33 cellular contexts compared by ENCODE assay signal in the genomic region with DNA sequence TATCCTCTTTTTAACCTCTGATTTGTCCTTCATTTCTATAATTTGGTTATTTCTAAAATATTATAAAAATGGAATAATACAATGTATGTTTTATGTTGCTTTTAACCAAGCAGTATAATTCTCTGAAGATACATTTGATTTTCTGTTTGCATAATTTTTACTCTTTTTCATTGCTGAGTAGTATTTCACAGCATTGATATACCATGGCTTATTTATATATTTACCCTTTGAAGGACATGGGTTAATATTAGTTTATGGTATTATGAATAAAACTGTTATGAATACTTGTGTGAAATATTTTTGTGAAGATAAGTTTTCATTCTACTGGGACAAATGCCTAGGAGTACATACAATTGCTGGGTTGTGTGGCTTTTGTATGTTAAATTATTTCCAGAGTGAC.
"Had no signal": no experiment of that assay in that cellular context is flagged by ENCODE, and none has a peak within 500 bp of the region (broad histone marks: within the 10 kb centered on the region; RNA-seq: fewer than 3 reads in every experiment).

No MANE protein-coding gene starts in this region.

- H3K4me3 ChIP-seq: MG63 had no signal

- H3K9me3 ChIP-seq: MG63 had no signal

- H3K27ac ChIP-seq: KMS-11 had no signal

- DNase-seq: Karpas-422, Kasumi-1, MG63, MM.1S, MV-4-11, NCI-H1048, NCI-H1092, NCI-H1092 treated with DMSO at 0.1 percent for 48 hours, NCI-H1105, NCI-H1105 treated with DMSO at 0.1 percent for 48 hours, NCI-H1417, NCI-H1417 treated with DMSO at 0.1 percent for 48 hours, NCI-H1436, NCI-H1436 treated with DMSO at 0.1 percent for 48 hours, NCI-H146, NCI-H1694, NCI-H1694 treated with DMSO at 0.1 percent for 48 hours, NCI-H187, NCI-H187 treated with DMSO at 0.1 percent for 48 hours, NCI-H1930, NCI-H2029, NCI-H2029 treated with DMSO at 0.1 percent for 48 hours, NCI-H2081, NCI-H2081 treated with DMSO at 0.1 percent for 48 hours, NCI-H2107, NCI-H2171, NCI-H2171 treated with DMSO at 0.1 percent for 48 hours, NCI-H2227 treated with DMSO at 0.1 percent for 48 hours, NCI-H345, NCI-H446, NCI-H446 treated with DMSO at 0.1 percent for 48 hours, NCI-H510A had no signal

- H3K36me3 ChIP-seq: MG63 had no signal

- H3K27me3 ChIP-seq: MG63 had no signal

- H3K9ac ChIP-seq: KMS-11 had no signal

- H3K4me2 ChIP-seq: KMS-11 had no signal
